Comparison of ENCODE assay signal across 26 cellular contexts in the genomic region with DNA sequence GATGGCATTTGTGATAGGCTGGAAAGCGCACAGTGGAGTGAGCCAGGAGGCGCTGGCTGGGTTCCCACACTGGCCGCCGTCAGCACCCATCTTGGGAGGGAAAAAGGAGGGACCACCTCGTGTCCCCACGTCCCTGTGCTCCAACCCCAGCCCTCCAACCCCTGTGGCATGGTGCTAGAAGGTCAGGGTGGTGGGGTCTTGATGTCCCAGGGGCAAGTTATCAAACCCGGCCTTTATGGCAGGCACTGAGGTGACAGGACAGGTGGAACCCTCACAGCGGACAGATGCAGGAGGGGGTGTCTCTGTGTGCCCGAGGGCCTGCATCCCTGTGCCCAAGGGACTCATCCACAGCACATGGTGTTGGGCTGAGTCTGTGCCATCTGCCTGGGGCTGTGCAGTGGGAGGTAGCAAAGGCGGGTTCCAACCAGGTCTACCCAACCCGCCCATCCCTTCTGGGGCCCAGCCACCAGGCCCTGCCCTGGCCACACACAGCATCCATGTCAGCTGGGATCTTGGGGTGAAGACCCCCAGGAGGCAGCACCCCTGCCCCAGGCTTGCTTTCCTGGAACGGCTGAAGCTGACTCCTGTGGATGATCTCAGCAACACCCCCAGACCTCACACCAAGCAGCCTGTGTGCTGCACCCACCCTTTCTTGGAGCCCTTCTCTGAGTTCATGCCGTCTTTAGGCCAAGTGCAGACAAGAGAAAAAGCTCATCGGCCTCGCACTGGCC.
A peak's percentile ranks its signal among the peaks of the same experiment; 100 is the strongest.
DNase-seq lines count a peak whose midpoint lies in the region; ATAC-seq, FAIRE-seq and TF ChIP-seq lines count a peak whose summit lies in the region.
"Had no signal": no experiment of that assay in that cellular context is flagged by ENCODE, and none has a peak within 500 bp of the region (broad histone marks: within the 10 kb centered on the region; RNA-seq: fewer than 3 reads in every experiment).

No MANE protein-coding gene starts in this region.

- CTCF ChIA-PET in H1 (lab: Charles Lee; ENCODE audit: partially characterized antibody) = no interaction called here

- no peak overlapping the region for H2BK5ac ChIP-seq in H1 (ENCODE audit: low read depth, low read length)

- H3K14ac ChIP-seq in H1 (ENCODE audit: insufficient read length) = no peak overlapping the region

- H3K23me2 ChIP-seq in H1 (ENCODE audit: low read depth, low read length) = no peaks in the 10 kb centered on the region; the same call in 1 of the 2 replicates

- no peak overlapping the region for H4K91ac ChIP-seq in H1 (replicated peaks; ENCODE audit: insufficient read length, low read length)

- H3K4ac ChIP-seq in H1 (replicated peaks; ENCODE audit: insufficient read length, low read depth, low read length) = no peak overlapping the region

- no peak for TF ChIP-seq RAD21 in H1 (IDR thresholded peaks at IDR 0.05 in 1 of 2, conservative IDR thresholded peaks at IDR 0.05 in 1 of 2; ENCODE audit: low read depth in 2 of 2, low read length in 2 of 2)

- H3K9me3 ChIP-seq in BLaER1 (no peaks in the 10 kb centered on the region), H1 (ENCODE audit: insufficient read depth in 2 of 2, low read depth in 1 of 2, low read length in 1 of 2) (no peaks in the 10 kb centered on the region; a peak in 1 of 4 replicates), gastrocnemius medialis (no peaks in the 10 kb centered on the region)
- H3K9me3 ChIP-seq: ovary, uterus had no signal

- intact Hi-C loops in posterior vena cava (cut with DNase I) (no loop called here), gastrocnemius medialis (cut with DNase I; ENCODE audit: low total_unique reads) (no loop called here)

- no peaks in the 10 kb centered on the region for H3K79me2 ChIP-seq in H1 (ENCODE audit: control insufficient read depth in 1 of 2, insufficient read depth in 2 of 2, low read length in 2 of 2)

- FAIRE-seq in H1 (lab: Jason Lieb, UNC) = no peak
- FAIRE-seq: keratinocyte had no signal

- in situ Hi-C loops in gastrocnemius medialis (cut with MboI; ENCODE audit: low sequenced_read_pairs in 4 of 4) = no loop called here

- H4K8ac ChIP-seq in H1 (ENCODE audit: extremely low read depth, insufficient read depth, low read length) = peak overlapping the region; percentile 3; the same call in 1 of the 2 replicates

- TF ChIP-seq POLR2A in H1 (IDR thresholded peaks at IDR 0.05; ENCODE audit: control extremely low read depth in 1 of 2, low read depth in 2 of 2, low read length in 2 of 2) = no peak
- no peak for TF ChIP-seq POLR2A in gastrocnemius medialis (IDR thresholded peaks at IDR 0.05)

- H4K5ac ChIP-seq in H1 (ENCODE audit: insufficient read length, low read depth, low read length) = no peak overlapping the region

- H3K56ac ChIP-seq in H1 (replicated peaks; ENCODE audit: insufficient read length, low read depth, low read length) = no peak overlapping the region

- no peaks in the 10 kb centered on the region for H3K27me3 ChIP-seq in BLaER1
- H3K27me3 ChIP-seq in H1 (replicated peaks in 1 of 4; ENCODE audit: control insufficient read depth in 3 of 4, extremely low read depth in 1 of 4, insufficient read depth in 3 of 4, low read length in 3 of 4) = no peaks in the 10 kb centered on the region
- peaks cover 2 to 28% (median 17%) of the 10 kb centered on the region in 3 donors for H3K27me3 ChIP-seq in gastrocnemius medialis
- H3K27me3 ChIP-seq: ovary, uterus had no signal

- H2AFZ ChIP-seq in H1 (ENCODE audit: low read length) = no peak overlapping the region; the same call in 1 of the 2 replicates

- H2AK5ac ChIP-seq in H1 (ENCODE audit: low read depth, low read length) = no peak overlapping the region

- no peak for TF ChIP-seq CTCF in H1 (IDR thresholded peaks at IDR 0.05; ENCODE audit: control extremely low read depth in 1 of 3, insufficient read depth in 1 of 3, low read depth in 1 of 3, low read length in 3 of 3)
- no peak for TF ChIP-seq CTCF in gastrocnemius medialis (IDR thresholded peaks at IDR 0.05 in 4 of 5, conservative IDR thresholded peaks at IDR 0.05 in 1 of 5)

- no peak for TF ChIP-seq EP300 in H1 (IDR thresholded peaks at IDR 0.05; ENCODE audit: borderline replicate concordance in 1 of 2, low read depth in 2 of 2, low read length in 2 of 2)

- H2BK20ac ChIP-seq in H1 (ENCODE audit: low read length) = no peak overlapping the region

- DNase-seq in activated CD4-positive, alpha-beta T cell treated with anti-CD3 and anti-CD28 coated beads for 1 hour = peak; percentile 5
- no peak for DNase-seq in activated CD4-positive, alpha-beta T cell treated with anti-CD3 and anti-CD28 coated beads, Interleukin-2, amount 50 U/mL, for 1 hour
- no peak for DNase-seq in H1 (ENCODE audit: low read depth in 1 of 2, low spot score in 2 of 2)
- DNase-seq in posterior vena cava (ENCODE audit: low spot score) = peak; percentile 48
- no peak for DNase-seq in NCI-H187 (lab: John Stamatoyannopoulos, UW)
- no peak for DNase-seq in gastrocnemius medialis
- DNase-seq: 8988T; activated CD4-positive, alpha-beta T cell treated with anti-CD3 and anti-CD28 coated beads, Interleukin-2, amount 10 ng/mL, durations not matched to agents 7 days and 5 days; glutamatergic neuron; H7; IMR-90; midbrain; naive thymus-derived CD4-positive, alpha-beta T cell; NCI-H1694; NCI-H524 treated with DMSO at 0.1 percent for 48 hours; NK-92 treated with Interleukin-12 subunit alpha and Interleukin-12 subunit beta, amount 100 ng/mL, for 24 hours; retina; SIG-M5; stimulated activated CD4-positive, alpha-beta T cell treated with anti-CD3 and anti-CD28 coated beads, Interleukin-2, amount 100 ng/mL, for 48 hours; substantia nigra; uterus had no signal

- no peak overlapping the region for H3K18ac ChIP-seq in H1 (ENCODE audit: extremely low read depth, low read length)

- peak overlapping the region; percentile 93 for H3K4me2 ChIP-seq in BLaER1
- no peak overlapping the region for H3K4me2 ChIP-seq in H1 (ENCODE audit: insufficient read depth in 1 of 2, low read depth in 2 of 2, low read length in 2 of 2)

- H4K20me1 ChIP-seq in BLaER1 (no peaks in the 10 kb centered on the region), H1 (replicated peaks in 1 of 2; ENCODE audit: control insufficient read depth in 1 of 2, insufficient read depth in 2 of 2, low read length in 2 of 2) (no peaks in the 10 kb centered on the region)

- H3K27ac ChIP-seq in BLaER1 (0 out of 2 replicates have a peak overlapping the region, but pooled peaks have one; percentile 4), H1 (ENCODE audit: low read depth, low read length) (no peak overlapping the region), gastrocnemius medialis (no peak overlapping the region)
- H3K27ac ChIP-seq: ovary, uterus had no signal

- 90% methylated on average over 10 of the region's 15 CpGs; no CpG with 5 or more reads in 1 of the 2 experiments for WGBS in H1 (ENCODE audit: extremely low coverage in 1 of 2, insufficient coverage in 1 of 2, insufficient read length in 1 of 2, insufficient replicate concordance in 2 of 2, low coverage in 1 of 2, low lambda C conversion rate in 2 of 2, missing lambda C conversion rate in 1 of 2), 2 experiments

- H3K36me3 ChIP-seq in BLaER1 (no peaks in the 10 kb centered on the region), H1 (ENCODE audit: control insufficient read depth in 2 of 4, insufficient read depth in 4 of 4, low read length in 3 of 4) (no peaks in the 10 kb centered on the region), gastrocnemius medialis (no peaks in the 10 kb centered on the region)
- H3K36me3 ChIP-seq: ovary, uterus had no signal

- no peak overlapping the region for H3K23ac ChIP-seq in H1 (ENCODE audit: insufficient read length)

- no peak overlapping the region for H2BK12ac ChIP-seq in H1 (ENCODE audit: low read depth, low read length)

- H3K4me3 ChIP-seq in BLaER1 = no peak overlapping the region
- no peak overlapping the region for H3K4me3 ChIP-seq in H1 (ENCODE audit: extremely low read depth in 1 of 4, insufficient read depth in 2 of 4, low read depth in 3 of 4, low read length in 4 of 4)
- no peak overlapping the region for H3K4me3 ChIP-seq in gastrocnemius medialis
- H3K4me3 ChIP-seq: ovary, uterus had no signal

- no peaks in the 10 kb centered on the region for H3K79me1 ChIP-seq in H1 (ENCODE audit: low read depth, low read length)

- H3K4me1 ChIP-seq in BLaER1 (peaks cover 62% of the 10 kb centered on the region), H1 (replicated peaks in 1 of 4; ENCODE audit: control insufficient read depth in 3 of 4, insufficient read depth in 4 of 4, low read length in 3 of 4) (no peaks in the 10 kb centered on the region), gastrocnemius medialis (no peaks in the 10 kb centered on the region)
- H3K4me1 ChIP-seq: uterus had no signal

- H2BK120ac ChIP-seq in H1 (replicated peaks; ENCODE audit: low read depth, low read length) = no peak overlapping the region

- no peak for ATAC-seq in gastrocnemius medialis
- ATAC-seq in GM19035 (IDR thresholded peaks at IDR 0.05; ENCODE audit: unreplicated experiment) = no peak
- ATAC-seq: naive thymus-derived CD4-positive, alpha-beta T cell; Panc1 had no signal

- no peak overlapping the region for H2BK15ac ChIP-seq in H1 (ENCODE audit: low read length)

- POLR2A ChIA-PET in H1 (lab: Charles Lee; ENCODE audit: partially characterized antibody) = no interaction called here

- no peak overlapping the region for H3K9ac ChIP-seq in BLaER1
- H3K9ac ChIP-seq in H1 (replicated peaks in 1 of 4; ENCODE audit: extremely low read depth in 1 of 4, low read depth in 3 of 4, low read length in 3 of 4) = no peak overlapping the region

TF ChIP-seq in H1, 55 proteins besides CTCF, POLR2A, EP300 and RAD21 (continues in another document):
- TF ChIP-seq YY1 (IDR thresholded peaks at IDR 0.05; ENCODE audit: low read depth, low read length) (no peak), MAFK (IDR thresholded peaks at IDR 0.05; ENCODE audit: low read depth, low read length) (no peak), FOSL1 (IDR thresholded peaks at IDR 0.05; ENCODE audit: insufficient read depth, low read depth, low read length) (no peak), CBX5 (IDR thresholded peaks at IDR 0.05; ENCODE audit: low read depth, low read length) (no peak), TAF1 (IDR thresholded peaks at IDR 0.05; ENCODE audit: low read depth, low read length) (no peak), KDM4A (IDR thresholded peaks at IDR 0.05; ENCODE audit: low read depth, low read length, severe bottlenecking) (no peak), NANOG (IDR thresholded peaks at IDR 0.05; ENCODE audit: insufficient read depth, low read depth, low read length, poor library complexity, severe bottlenecking) (no peak)
- TF ChIP-seq, protein P1, sequence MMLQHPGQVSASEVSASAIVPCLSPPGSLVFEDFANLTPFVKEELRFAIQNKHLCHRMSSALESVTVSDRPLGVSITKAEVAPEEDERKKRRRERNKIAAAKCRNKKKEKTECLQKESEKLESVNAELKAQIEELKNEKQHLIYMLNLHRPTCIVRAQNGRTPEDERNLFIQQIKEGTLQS (IDR thresholded peaks at IDR 0.05; ENCODE audit: insufficient read depth, low read depth, low read length) = no peak

Comparison
In these comparisons a context has a peak if more than half of its experiments do, and no peak if none do; other contexts are left out.
1. DNase-seq: peak in activated CD4-positive, alpha-beta T cell treated with anti-CD3 and anti-CD28 coated beads for 1 hour (single experiment) and posterior vena cava (single experiment); none in activated CD4-positive, alpha-beta T cell treated with anti-CD3 and anti-CD28 coated beads, Interleukin-2, amount 50 U/mL, for 1 hour (single experiment), H1 (0 of 2), NCI-H187 (0 of 2) and gastrocnemius medialis (0 of 2).